ENCODE assay signal across 8 cellular contexts in genomic region chr3:123066896-123067688, GRCh38. TPM values are rescaled to one million over a fixed set of nuclear protein-coding genes. Genes with fewer than 3 reads are reported as not detected.
A peak's percentile ranks its signal among the peaks of the same experiment; 100 is the strongest.
DNase-seq lines count a peak whose midpoint lies in the region; ATAC-seq and TF ChIP-seq lines count a peak whose summit lies in the region.

Gene PDIA5 (plus strand): TSS chr3:123067025. CDS start chr3:123067165, 140 bp downstream.

- H3K9me3 ChIP-seq in A673 (ENCODE audit: low read depth, low read length, poor library complexity, severe bottlenecking): no peaks in the 10 kb centered on the region
- no peaks in the 10 kb centered on the region for H3K9me3 ChIP-seq in spleen

- TF ChIP-seq POLR2A in spleen (IDR thresholded peaks at IDR 0.05): no peak

- peaks cover 15% of the 10 kb centered on the region for H3K4me1 ChIP-seq in A673 (ENCODE audit: insufficient read depth, low read length, poor library complexity, severe bottlenecking)
- H3K4me1 ChIP-seq in spleen: peaks cover 3 to 57% (median 35%) of the 10 kb centered on the region in 6 donors

- peak within 1 kb of the TSS; percentile 41 for H3K27ac ChIP-seq in A673 (ENCODE audit: low read depth, low read length, poor library complexity, severe bottlenecking)
- H3K27ac ChIP-seq in VCaP: peak within 1 kb of the TSS; percentile 88
- peak within 1 kb of the TSS; percentile 52 to 85 (median 77) for H3K27ac ChIP-seq in spleen

- H3K4me3 ChIP-seq in A673 (ENCODE audit: low read depth, low read length, poor library complexity, severe bottlenecking) (peak within 1 kb of the TSS; percentile 64), cardiac fibroblast (replicated peaks in 1 of 2; ENCODE audit: low read depth in 2 of 2, low read length in 2 of 2) (peak within 1 kb of the TSS; percentile 92 to 97), spleen (peak within 1 kb of the TSS; percentile 71 to 94 (median 88))

- intact Hi-C loops in A673 (cut with micrococcal nuclease; ENCODE audit: unreplicated experiment): no loop called here
- intact Hi-C loops in spleen (cut with DNase I; ENCODE audit: low total_unique reads): no loop called here

- no TSS peak for BruUV-seq in A673 (replicated peaks; lab: Mats Ljungman, UMichigan)

- WGBS in spleen, 5 donors: 0 to 1% (median 0%) methylated on average over 27 to 72 of the region's 72 CpGs

- POLR2A ChIA-PET in A673 (lab: Charles Lee; ENCODE audit: low non-redundant PET): no interaction called here

- DNase-seq in A673 (ENCODE audit: low spot score) (peak; percentile 96), NCI-H2171 (lab: John Stamatoyannopoulos, UW) (peak; percentile 89), cardiac fibroblast (ENCODE audit: low read depth in 2 of 2) (peak; percentile 89 to 92), iris pigment epithelial cell (ENCODE audit: low read depth) (peak; percentile 94), spleen (peak; percentile 93)

- H3K27me3 ChIP-seq in A673 (replicated peaks; ENCODE audit: insufficient read depth, low read depth, low read length, poor library complexity) (no peaks in the 10 kb centered on the region), spleen (replicated peaks in 1 of 7) (peaks cover 0 to 5% (median 0%) of the 10 kb centered on the region in 7 donors)

- ATAC-seq in GM18861 (IDR thresholded peaks at IDR 0.05; ENCODE audit: unreplicated experiment) (peak; percentile 72), HG03095 (IDR thresholded peaks at IDR 0.05; ENCODE audit: unreplicated experiment) (peak; percentile 87)

- TF ChIP-seq CTCF in A673 (conservative IDR thresholded peaks at IDR 0.05; ENCODE audit: low read depth, low read length) (no peak), VCaP (conservative IDR thresholded peaks at IDR 0.05) (no peak), cardiac fibroblast (IDR thresholded peaks at IDR 0.05; ENCODE audit: low read depth, low read length) (no peak), spleen (IDR thresholded peaks at IDR 0.05 in 8 of 11, conservative IDR thresholded peaks at IDR 0.05 in 3 of 11) (no peak)

- CTCF ChIA-PET in A673 (lab: Charles Lee): no interaction called here

- H3K36me3 ChIP-seq in A673 (ENCODE audit: insufficient read depth, low read length, poor library complexity, severe bottlenecking) (no peaks in the 10 kb centered on the region), spleen (no peaks in the 10 kb centered on the region)

RNA-seq across cellular contexts. Expression of gene PDIA5, which starts in this region (rescaled TPM):
- total RNA-seq in A673 (2021) (28.6 and 33.4 TPM in 2 replicates), spleen (10 to 100 TPM; 16.9 to 30.2 (median 22.1) TPM)
- 1 to 10 TPM; 5.8 to 8.9 (median 7.3) TPM for polyA plus RNA-seq in spleen

Comparison
In these comparisons a context has a peak if more than half of its experiments do, and no peak if none do; other contexts are left out.
1. Peak in every context shown above with its lines: DNase-seq, ATAC-seq, H3K4me3 ChIP-seq and H3K27ac ChIP-seq.